9 cellular contexts compared by ENCODE assay signal in the genomic region with DNA sequence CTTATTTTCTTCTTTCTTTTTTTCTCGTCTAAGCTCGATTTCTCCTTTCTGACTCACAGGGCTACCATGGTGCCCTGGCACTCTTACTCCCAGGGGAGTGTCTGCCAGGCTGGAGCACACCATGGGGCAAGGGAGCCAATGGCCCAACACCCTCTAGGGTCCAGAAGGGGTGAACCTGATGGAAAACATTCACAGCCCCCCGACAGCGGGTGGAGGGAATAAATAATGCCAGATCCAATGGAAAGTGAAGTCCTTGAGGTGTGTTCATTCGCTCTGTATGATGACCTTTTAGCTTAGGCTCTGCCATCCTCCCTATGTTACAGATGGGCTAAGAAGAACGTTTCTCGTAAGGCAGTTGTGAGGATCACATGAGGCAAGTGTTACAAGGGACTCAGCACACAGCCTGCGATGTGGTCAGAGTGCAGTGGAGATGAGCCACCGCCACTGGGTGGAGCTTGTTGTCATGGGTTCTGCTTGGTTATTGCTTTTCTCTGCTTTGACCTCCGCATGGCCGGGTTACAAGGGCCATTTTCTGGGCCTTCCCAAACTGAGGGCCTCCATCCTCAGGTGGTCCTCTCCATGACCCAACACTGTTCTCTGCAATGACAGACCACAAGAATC. TPM values are rescaled to one million over a fixed set of nuclear protein-coding genes. Genes with fewer than 3 reads are reported as not detected.
A peak's percentile ranks its signal among the peaks of the same experiment; 100 is the strongest.
DNase-seq lines count a peak whose midpoint lies in the region; ATAC-seq and TF ChIP-seq lines count a peak whose summit lies in the region.
"Had no signal": no experiment of that assay in that cellular context is flagged by ENCODE, and none has a peak within 500 bp of the region (broad histone marks: within the 10 kb centered on the region; RNA-seq: fewer than 3 reads in every experiment).

No MANE protein-coding gene starts in this region.

- H3F3A ChIP-seq in GM23248 (ENCODE audit: insufficient read depth) (no peaks in the 10 kb centered on the region), MM.1S (ENCODE audit: insufficient read depth, low read length) (peaks cover 25% of the 10 kb centered on the region)

- no peaks in the 10 kb centered on the region for H3K79me2 ChIP-seq in GM23248 (ENCODE audit: insufficient read depth)
- H3K79me2 ChIP-seq in MM.1S (ENCODE audit: low read length): peaks cover 16% of the 10 kb centered on the region

- no peaks in the 10 kb centered on the region for H3K27me3 Mint-ChIP-seq in natural killer cell (ENCODE audit: low read depth in 2 of 2)

- H3K27ac ChIP-seq in GM23248 (no peak overlapping the region), MM.1S (ENCODE audit: low read length) (no peak overlapping the region)

- H3K4me1 Mint-ChIP-seq in natural killer cell: peaks cover 9 to 17% of the 10 kb centered on the region in 2 donors

- WGBS in GM23248 (ENCODE audit: low coverage in 1 of 2, low lambda C conversion rate in 2 of 2, missing lambda C conversion rate in 2 of 2), 2 experiments: 75 to 78% methylated on average over 11 of the region's 11 CpGs

- peak; percentile 68 to 86 (median 85) for ATAC-seq in natural killer cell

- in situ Hi-C loops in GM23248 (cut with MboI): no loop called here

- H3K36me3 ChIP-seq in GM23248 (ENCODE audit: low read depth): no peaks in the 10 kb centered on the region
- H3K36me3 ChIP-seq in MM.1S (replicated peaks; ENCODE audit: insufficient read depth, low read length): no peaks in the 10 kb centered on the region
- H3K36me3 ChIP-seq: heart right ventricle had no signal

- DNase-seq in NCI-H146 (lab: John Stamatoyannopoulos, UW) (peak; percentile 18), NCI-H146 treated with DMSO at 0.1 percent for 48 hours (lab: John Stamatoyannopoulos, UW; ENCODE audit: unreplicated experiment) (no peak), GM23248 (peak; percentile 8), LNCaP clone FGC (ENCODE audit: low read depth) (no peak), activated T-helper 1 cell treated with Interleukin-2 at 50 U/mL for 16 hours (ENCODE audit: low read depth) (peak; percentile 39), natural killer cell (peak; percentile 80), GOT3 (lab: John Stamatoyannopoulos, UW) (no peak), MM.1S (no peak)

- TF ChIP-seq CTCF in LNCaP clone FGC (IDR thresholded peaks at IDR 0.05; ENCODE audit: control insufficient read depth, extremely low read depth, insufficient read depth) (peak; percentile 18; the same call in 1 of the 2 replicates), natural killer cell (IDR thresholded peaks at IDR 0.05) (no peak), MM.1S (IDR thresholded peaks at IDR 0.05; ENCODE audit: low read length) (no peak)

- H3K9ac ChIP-seq in GM23248: no peak overlapping the region
- no peak overlapping the region for H3K9ac ChIP-seq in MM.1S (ENCODE audit: low read length)

- H3K27ac Mint-ChIP-seq in natural killer cell: no peak overlapping the region

- no peaks in the 10 kb centered on the region for H3K9me3 Mint-ChIP-seq in natural killer cell

- H3K9me3 ChIP-seq in GM23248 (ENCODE audit: low read depth) (no peaks in the 10 kb centered on the region), MM.1S (replicated peaks; ENCODE audit: insufficient read depth, low read length) (no peaks in the 10 kb centered on the region)
- H3K9me3 ChIP-seq: heart right ventricle had no signal

- H3K4me2 ChIP-seq in GM23248 (ENCODE audit: unreplicated experiment): no peak overlapping the region
- no peak overlapping the region for H3K4me2 ChIP-seq in MM.1S (ENCODE audit: low read depth, low read length)

- H3K4me3 ChIP-seq in GM23248: no peak overlapping the region
- H3K4me3 ChIP-seq in LNCaP clone FGC (ENCODE audit: low read depth, low read length): no peak overlapping the region
- no peak overlapping the region for H3K4me3 ChIP-seq in MM.1S (ENCODE audit: low read length)
- H3K4me3 ChIP-seq: heart right ventricle had no signal

- H4K20me1 ChIP-seq in GM23248 (ENCODE audit: insufficient read depth) (no peaks in the 10 kb centered on the region), MM.1S (ENCODE audit: insufficient read depth, low read length) (no peaks in the 10 kb centered on the region)

- intact Hi-C loops in natural killer cell (cut with micrococcal nuclease): loop anchor here (2.0 to 10.0 kb wide), 2 partner anchors 14 to 400 kb away; a partner anchor contains a TSS

- no peak overlapping the region for H2AFZ ChIP-seq in GM23248
- no peak overlapping the region for H2AFZ ChIP-seq in MM.1S (ENCODE audit: low read length)

- no peaks in the 10 kb centered on the region for H3K27me3 ChIP-seq in GM23248 (replicated peaks; ENCODE audit: insufficient read depth)
- no peaks in the 10 kb centered on the region for H3K27me3 ChIP-seq in MM.1S (replicated peaks; ENCODE audit: insufficient read depth, low read length)
- H3K27me3 ChIP-seq: heart right ventricle had no signal

- no peak overlapping the region for H3K4me3 Mint-ChIP-seq in natural killer cell

- no peaks in the 10 kb centered on the region for H3K36me3 Mint-ChIP-seq in natural killer cell

- H3K9me2 ChIP-seq in GM23248 (ENCODE audit: insufficient read depth) (no peaks in the 10 kb centered on the region), MM.1S (replicated peaks; ENCODE audit: insufficient read depth, low read length) (no peaks in the 10 kb centered on the region)

- H3K4me1 ChIP-seq in GM23248 (ENCODE audit: insufficient read depth) (no peaks in the 10 kb centered on the region), MM.1S (ENCODE audit: low read length) (peaks cover 44% of the 10 kb centered on the region)

RNA-seq across cellular contexts. Expression of a gene that starts 3.5 kb away (rescaled TPM):
- total RNA-seq in GM23248 (2014; rRNA removed; shearing (Covaris generic)): 1.2 TPM in 1 of 2 replicates, not detected in the other
- polyA plus RNA-seq in GM23248 (2016; fragmentation: Nextera tagmentation; extraction: Ambion mirVana): 0.94 and 2.3 TPM in 2 replicates
- total RNA-seq in natural killer cell: 100 to 1,000 TPM; 157 to 178 (median 177) TPM

RNA-seq across cellular contexts. Expression of a gene that starts 21.0 kb away (rescaled TPM):
- total RNA-seq in GM23248 (2014; rRNA removed; shearing (Covaris generic)): not detected in 2 replicates
- polyA plus RNA-seq in GM23248 (2016; fragmentation: Nextera tagmentation; extraction: Ambion mirVana): not detected in 2 replicates
- total RNA-seq in natural killer cell: under 1 TPM in 1 of 3 donors, not detected in 2; 0.38 TPM

RNA-seq across cellular contexts. Expression of a gene that starts 28.0 kb away (rescaled TPM):
- total RNA-seq in GM23248 (2014; rRNA removed; shearing (Covaris generic)): 2.4 TPM in 1 of 2 replicates, not detected in the other
- polyA plus RNA-seq in GM23248 (2016; fragmentation: Nextera tagmentation; extraction: Ambion mirVana): 0.49 and 0.52 TPM in 2 replicates
- not detected for total RNA-seq in natural killer cell
- total RNA-seq: heart right ventricle had no signal

RNA-seq across cellular contexts. Expression of a gene that starts 45.0 kb away (rescaled TPM):
- total RNA-seq in GM23248 (2014; rRNA removed; shearing (Covaris generic)): not detected in 2 replicates
- polyA plus RNA-seq in GM23248 (2016; fragmentation: Nextera tagmentation; extraction: Ambion mirVana): not detected in 2 replicates
- not detected for total RNA-seq in natural killer cell
- total RNA-seq: heart right ventricle had no signal
- polyA plus RNA-seq: heart right ventricle had no signal

RNA-seq across cellular contexts. Expression of a gene that starts 59.8 kb away (rescaled TPM):
- total RNA-seq in GM23248 (2014; rRNA removed; shearing (Covaris generic)): 0.25 TPM in 1 of 2 replicates, not detected in the other
- polyA plus RNA-seq in GM23248 (2016; fragmentation: Nextera tagmentation; extraction: Ambion mirVana): not detected in 2 replicates
- not detected for total RNA-seq in natural killer cell
- total RNA-seq: heart right ventricle had no signal
- polyA plus RNA-seq: heart right ventricle had no signal

Comparison
In these comparisons a context has a peak if more than half of its experiments do, and no peak if none do; other contexts are left out.
1. DNase-seq: peak in NCI-H146 (single experiment), GM23248 (single experiment), activated T-helper 1 cell treated with Interleukin-2 at 50 U/mL for 16 hours (single experiment) and natural killer cell (single experiment); none in NCI-H146 treated with DMSO at 0.1 percent for 48 hours (single experiment), LNCaP clone FGC (single experiment), GOT3 (single experiment) and MM.1S (single experiment).
2. RNA of a gene that starts 3.5 kb away (total RNA-seq): 157 to 178 TPM in natural killer cell; 1.2 TPM in GM23248; every median in the first group is over 10 times any median in the second.